In the genomic region with DNA sequence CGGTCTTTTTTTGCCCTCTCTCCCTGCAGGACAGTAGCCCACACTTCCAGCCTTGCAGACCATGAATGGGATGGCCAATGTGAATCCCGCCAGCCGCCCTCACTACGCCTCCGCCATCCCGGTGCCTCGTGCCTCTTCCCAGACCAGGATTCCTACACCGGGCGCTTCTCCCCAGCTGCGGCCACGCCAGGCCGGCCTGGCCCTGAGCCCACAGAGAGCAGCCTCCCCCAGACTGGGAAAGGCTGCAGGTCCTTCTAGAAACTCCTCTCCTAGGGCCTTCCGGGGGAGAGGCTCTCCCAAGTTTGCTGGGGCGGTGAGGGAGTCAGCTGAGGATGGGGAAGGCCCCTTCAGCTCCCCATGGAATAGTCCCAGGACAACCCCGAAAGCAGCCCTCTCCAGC, we compare ENCODE assay signal across 29 cellular contexts.
"Had no signal": no experiment of that assay in that cellular context is flagged by ENCODE, and none has a peak within 500 bp of the region (broad histone marks: within the 10 kb centered on the region; RNA-seq: fewer than 3 reads in every experiment).

No MANE protein-coding gene starts in this region.

- ATAC-seq: activated CD4-positive, alpha-beta T cell treated with anti-CD3 and anti-CD28 coated beads for 36 hours; activated CD8-positive, alpha-beta memory T cell treated with anti-CD3 and anti-CD28 coated beads, Interleukin-2, amount 10 ng/mL, durations not matched to agents 7 days and 5 days; activated CD8-positive, alpha-beta T cell treated with anti-CD3 and anti-CD28 coated beads, Interleukin-2, amount 10 ng/mL, durations not matched to agents 7 days and 5 days; esophagus mucosa had no signal

- H3K9me3 Mint-ChIP-seq: activated CD4-positive, alpha-beta memory T cell treated with anti-CD3 and anti-CD28 coated beads for 36 hours; activated CD4-positive, alpha-beta T cell treated with anti-CD3 and anti-CD28 coated beads, Interleukin-2, amount 10 ng/mL, durations not matched to agents 24 days and 14 days; activated naive CD4-positive, alpha-beta T cell treated with anti-CD3 and anti-CD28 coated beads for 36 hours; activated naive CD4-positive, alpha-beta T cell treated with anti-CD3 and anti-CD28 coated beads, Interleukin-2, amount 50 U/mL, for 24 hours; activated naive CD8-positive, alpha-beta T cell treated with anti-CD3 and anti-CD28 coated beads, Interleukin-2, amount 10 ng/mL, durations not matched to agents 7 days and 5 days; activated T-helper 1 cell treated with anti-CD3 and anti-CD28 coated beads, Interleukin-12 subunit alpha, Interleukin-12 subunit beta, Interleukin-2, Interleukin-4 antibody, amounts not matched to agents 30 ng/mL and 10 ng/mL and 1 ng/mL, durations not matched to agents 14 hours and 24 hours and 36 hours; activated T-helper 2 cell treated with anti-CD3 and anti-CD28 coated beads, Interferon-gamma antibody, Interleukin-2, Interleukin-4, amounts not matched to agents 10 μg/mL and 5 μg/mL and 100 μg/mL, durations not matched to agents 14 hours and 24 hours and 36 hours; brain had no signal

- H3K27me3 Mint-ChIP-seq: activated CD4-positive, alpha-beta memory T cell treated with anti-CD3 and anti-CD28 coated beads for 36 hours; activated CD4-positive, alpha-beta T cell treated with anti-CD3 and anti-CD28 coated beads for 36 hours; activated naive CD4-positive, alpha-beta T cell treated with anti-CD3 and anti-CD28 coated beads, Interleukin-2, amount 50 U/mL, for 24 hours; activated naive CD8-positive, alpha-beta T cell treated with anti-CD3 and anti-CD28 coated beads, Interleukin-2, amount 10 ng/mL, durations not matched to agents 7 days and 5 days had no signal

- H3K4me3 Mint-ChIP-seq: activated CD4-positive, alpha-beta memory T cell treated with anti-CD3 and anti-CD28 coated beads for 36 hours; activated CD4-positive, alpha-beta T cell treated with anti-CD3 and anti-CD28 coated beads for 36 hours; activated CD4-positive, alpha-beta T cell treated with anti-CD3 and anti-CD28 coated beads, Interleukin-2, amount 10 ng/mL, durations not matched to agents 24 days and 14 days; activated CD8-positive, alpha-beta memory T cell treated with anti-CD3 and anti-CD28 coated beads, Interleukin-2, amount 10 ng/mL, durations not matched to agents 7 days and 5 days; activated CD8-positive, alpha-beta T cell treated with anti-CD3 and anti-CD28 coated beads, Interleukin-2, amount 10 ng/mL, durations not matched to agents 7 days and 5 days; activated naive CD4-positive, alpha-beta T cell treated with anti-CD3 and anti-CD28 coated beads for 36 hours; activated naive CD4-positive, alpha-beta T cell treated with anti-CD3 and anti-CD28 coated beads, Interleukin-2, amount 50 U/mL, for 24 hours; activated naive CD8-positive, alpha-beta T cell treated with anti-CD3 and anti-CD28 coated beads, Interleukin-2, amount 10 ng/mL, durations not matched to agents 7 days and 5 days; activated T-helper 1 cell treated with anti-CD3 and anti-CD28 coated beads, Interleukin-12 subunit alpha, Interleukin-12 subunit beta, Interleukin-2, Interleukin-4 antibody, amounts not matched to agents 30 ng/mL and 10 ng/mL and 1 ng/mL, durations not matched to agents 14 hours and 24 hours and 36 hours; brain had no signal

- FAIRE-seq: endometrium, frontal cortex had no signal

- H3K4me1 Mint-ChIP-seq: activated CD4-positive, alpha-beta T cell treated with anti-CD3 and anti-CD28 coated beads for 36 hours; activated CD4-positive, alpha-beta T cell treated with anti-CD3 and anti-CD28 coated beads, Interleukin-2, amount 10 ng/mL, durations not matched to agents 24 days and 14 days; activated CD8-positive, alpha-beta memory T cell treated with anti-CD3 and anti-CD28 coated beads, Interleukin-2, amount 10 ng/mL, durations not matched to agents 7 days and 5 days; activated naive CD4-positive, alpha-beta T cell treated with anti-CD3 and anti-CD28 coated beads, Interleukin-2, amount 50 U/mL, for 24 hours; activated naive CD8-positive, alpha-beta T cell treated with anti-CD3 and anti-CD28 coated beads, Interleukin-2, amount 10 ng/mL, durations not matched to agents 7 days and 5 days had no signal

- H3K36me3 ChIP-seq: breast epithelium, cardiac muscle cell, colonic mucosa had no signal

- H3K27ac ChIP-seq: ascending aorta, breast epithelium, cardiac muscle cell, colonic mucosa had no signal

- DNase-seq: activated CD4-positive, alpha-beta memory T cell treated with anti-CD3 and anti-CD28 coated beads for 36 hours; activated CD4-positive, alpha-beta T cell treated with anti-CD3 and anti-CD28 coated beads for 36 hours; activated CD4-positive, alpha-beta T cell treated with anti-CD3 and anti-CD28 coated beads, Interleukin-2, amount 10 ng/mL, durations not matched to agents 24 days and 14 days; activated CD4-positive, CD25-positive, alpha-beta regulatory T cell; activated CD4-positive, CD25-positive, alpha-beta regulatory T cell treated with anti-CD3 and anti-CD28 coated beads, Interleukin-2, amount 50 U/mL, for 72 hours; activated CD8-positive, alpha-beta memory T cell treated with anti-CD3 and anti-CD28 coated beads, Interleukin-2, amount 10 ng/mL, durations not matched to agents 7 days and 5 days; activated CD8-positive, alpha-beta memory T cell treated with anti-CD3 and anti-CD28 coated beads, Interleukin-2, amount 50 U/mL, for 4 hours; activated CD8-positive, alpha-beta T cell treated with anti-CD3 and anti-CD28 coated beads, Interleukin-2, amount 10 ng/mL, durations not matched to agents 7 days and 5 days; activated effector memory CD4-positive, alpha-beta T cell treated with anti-CD3 and anti-CD28 coated beads, Interleukin-2, amount 50 U/mL, for 16 hours; activated naive CD4-positive, alpha-beta T cell treated with anti-CD3 and anti-CD28 coated beads for 36 hours; activated naive CD8-positive, alpha-beta T cell treated with anti-CD3 and anti-CD28 coated beads, Interleukin-2, amount 10 ng/mL, durations not matched to agents 7 days and 5 days; activated T-cell treated with anti-CD3 and anti-CD28 coated beads, Interleukin-2, amount 50 U/mL, for 1 hour; activated T-cell treated with anti-CD3 and anti-CD28 coated beads, Interleukin-2, amount 50 U/mL, for 48 hours; central memory CD4-positive, alpha-beta T cell; cerebellar nuclear complex; colonic mucosa; effector CD8-positive, alpha-beta T cell; head of caudate nucleus; T-helper 2 cell had no signal

- H3K27me3 ChIP-seq: ascending aorta, breast epithelium, cardiac muscle cell, colonic mucosa had no signal

- H3K4me1 ChIP-seq: breast epithelium, colonic mucosa had no signal

- H3K36me3 Mint-ChIP-seq: activated CD4-positive, alpha-beta memory T cell treated with anti-CD3 and anti-CD28 coated beads for 36 hours; activated CD8-positive, alpha-beta memory T cell treated with anti-CD3 and anti-CD28 coated beads, Interleukin-2, amount 10 ng/mL, durations not matched to agents 7 days and 5 days; activated naive CD4-positive, alpha-beta T cell treated with anti-CD3 and anti-CD28 coated beads, Interleukin-2, amount 50 U/mL, for 24 hours; activated naive CD8-positive, alpha-beta T cell treated with anti-CD3 and anti-CD28 coated beads, Interleukin-2, amount 10 ng/mL, durations not matched to agents 7 days and 5 days; brain had no signal

- H3K9me3 ChIP-seq: ascending aorta, breast epithelium, colonic mucosa had no signal

- H3K27ac Mint-ChIP-seq: activated CD4-positive, alpha-beta memory T cell treated with anti-CD3 and anti-CD28 coated beads for 36 hours; activated CD4-positive, alpha-beta T cell treated with anti-CD3 and anti-CD28 coated beads for 36 hours; activated CD4-positive, alpha-beta T cell treated with anti-CD3 and anti-CD28 coated beads, Interleukin-2, amount 10 ng/mL, durations not matched to agents 24 days and 14 days; activated CD8-positive, alpha-beta memory T cell treated with anti-CD3 and anti-CD28 coated beads, Interleukin-2, amount 10 ng/mL, durations not matched to agents 7 days and 5 days; activated CD8-positive, alpha-beta T cell treated with anti-CD3 and anti-CD28 coated beads, Interleukin-2, amount 10 ng/mL, durations not matched to agents 7 days and 5 days; activated naive CD4-positive, alpha-beta T cell treated with anti-CD3 and anti-CD28 coated beads for 36 hours; activated naive CD4-positive, alpha-beta T cell treated with anti-CD3 and anti-CD28 coated beads, Interleukin-2, amount 50 U/mL, for 24 hours; activated naive CD8-positive, alpha-beta T cell treated with anti-CD3 and anti-CD28 coated beads, Interleukin-2, amount 10 ng/mL, durations not matched to agents 7 days and 5 days; activated T-helper 1 cell treated with anti-CD3 and anti-CD28 coated beads, Interleukin-12 subunit alpha, Interleukin-12 subunit beta, Interleukin-2, Interleukin-4 antibody, amounts not matched to agents 30 ng/mL and 10 ng/mL and 1 ng/mL, durations not matched to agents 14 hours and 24 hours and 36 hours; activated T-helper 2 cell treated with anti-CD3 and anti-CD28 coated beads, Interferon-gamma antibody, Interleukin-2, Interleukin-4, amounts not matched to agents 10 μg/mL and 5 μg/mL and 100 μg/mL, durations not matched to agents 14 hours and 24 hours and 36 hours had no signal

- H3K4me3 ChIP-seq: ascending aorta, breast epithelium, cardiac muscle cell, colonic mucosa had no signal
